8 cellular contexts compared by ENCODE assay signal in genomic region chr19:39411832-39412099, GRCh38. TPM values are rescaled to one million over a fixed set of nuclear protein-coding genes. Genes with fewer than 3 reads are reported as not detected.
DNase-seq lines count a peak whose midpoint lies in the region; ATAC-seq and TF ChIP-seq lines count a peak whose summit lies in the region.

No MANE protein-coding gene starts in this region.

- H4K20me1 ChIP-seq in H9 (ENCODE audit: control insufficient read depth, insufficient read depth, insufficient read length) (peaks cover 2% of the 10 kb centered on the region), Loucy (ENCODE audit: insufficient read depth, low read length, poor library complexity, severe bottlenecking) (peaks cover 49% of the 10 kb centered on the region), neural progenitor cell (ENCODE audit: low read depth) (peaks cover 37% of the 10 kb centered on the region)

- H3K4me3 ChIP-seq in Loucy (ENCODE audit: low read length, poor library complexity, severe bottlenecking) (peak overlapping the region; percentile 93), RWPE2 (ENCODE audit: severe bottlenecking) (peak overlapping the region; percentile 22), neural progenitor cell (peak overlapping the region; percentile 57), subcutaneous abdominal adipose tissue (ENCODE audit: low read depth in 1 of 5, low read length in 5 of 5) (peak overlapping the region; percentile 65 to 100 (median 99))

- H3K27ac Mint-ChIP-seq in H9 (peak overlapping the region; percentile 55 to 85 (median 79); a peak in 5 of 7 replicates), neural progenitor cell (peak overlapping the region; percentile 99)

- H3K14ac ChIP-seq in H9 (ENCODE audit: insufficient read depth, low read length): no peak overlapping the region

- no peak overlapping the region for H3K4ac ChIP-seq in H9 (ENCODE audit: low read depth, low read length)

- peak; percentile 37 for ATAC-seq in RWPE2 (ENCODE audit: low read depth)

- H3K56ac ChIP-seq in H9 (ENCODE audit: insufficient read length, low read depth, low read length): no peak overlapping the region

- DNase-seq in Daoy (ENCODE audit: low read depth): peak; percentile 90
- peak; percentile 81 for DNase-seq in H9
- DNase-seq in RWPE2 (ENCODE audit: low spot score): no peak
- DNase-seq in activated T-helper 9 cell treated with anti-CD3 and anti-CD28 coated beads, Interleukin-2, amount 50 U/mL, for 16 hours (ENCODE audit: low read depth): peak; percentile 82
- peak; percentile 92 for DNase-seq in fibroblast of the conjunctiva (ENCODE audit: low read depth)
- peak; percentile 93 for DNase-seq in neural progenitor cell (ENCODE audit: low spot score)

- H3K36me3 Mint-ChIP-seq in H9 (ENCODE audit: insufficient read depth in 1 of 3, low read depth in 3 of 3) (peaks cover 10 to 37% (median 24%) of the 10 kb centered on the region in 3 experiments), neural progenitor cell (peaks cover 10% of the 10 kb centered on the region)

- H3F3A ChIP-seq in Loucy (ENCODE audit: low read depth) (peaks cover 3% of the 10 kb centered on the region), neural progenitor cell (ENCODE audit: low read depth) (peaks cover 42% of the 10 kb centered on the region)

- H3K4me3 Mint-ChIP-seq in H9 (peak overlapping the region; percentile 96 to 97), neural progenitor cell (peak overlapping the region; percentile 99)

- H3K36me3 ChIP-seq in Loucy (ENCODE audit: insufficient read depth, low read length) (no peaks in the 10 kb centered on the region; the same call in 1 of the 2 replicates), RWPE2 (ENCODE audit: low read depth) (peaks cover 42% of the 10 kb centered on the region), neural progenitor cell (no peaks in the 10 kb centered on the region), subcutaneous abdominal adipose tissue (ENCODE audit: control insufficient read depth in 5 of 5, insufficient read depth in 5 of 5, low read length in 5 of 5) (peaks cover 0 to 32% (median 24%) of the 10 kb centered on the region in 5 donors)

- H3K9me3 ChIP-seq in H9 (ENCODE audit: control insufficient read depth, low read depth, low read length) (no peaks in the 10 kb centered on the region), Loucy (ENCODE audit: insufficient read depth, low read depth, low read length) (no peaks in the 10 kb centered on the region), RWPE2 (ENCODE audit: severe bottlenecking) (no peaks in the 10 kb centered on the region), neural progenitor cell (ENCODE audit: low read depth) (no peaks in the 10 kb centered on the region), subcutaneous abdominal adipose tissue (ENCODE audit: control insufficient read depth in 5 of 5, low read length in 5 of 5) (no peaks in the 10 kb centered on the region)

- peaks cover 19% of the 10 kb centered on the region for H3K23me2 ChIP-seq in H9 (ENCODE audit: insufficient read length, low read depth, low read length, poor library complexity, severe bottlenecking)

- H3K4me1 Mint-ChIP-seq in H9 (peaks cover 40 to 49% of the 10 kb centered on the region in 2 experiments), neural progenitor cell (peaks cover 46% of the 10 kb centered on the region)

- H2BK120ac ChIP-seq in H9 (ENCODE audit: low read depth, low read length, poor library complexity, severe bottlenecking): no peak overlapping the region

- H3K23ac ChIP-seq in H9 (ENCODE audit: insufficient read length, low read depth, low read length): no peak overlapping the region

- H3K9me2 ChIP-seq in Loucy (replicated peaks; ENCODE audit: low read depth, low read length): no peaks in the 10 kb centered on the region

- H3K9ac ChIP-seq in H9 (ENCODE audit: extremely low read depth, insufficient read length, low read length): no peak overlapping the region
- peak overlapping the region; percentile 94 for H3K9ac ChIP-seq in Loucy (ENCODE audit: low read depth, low read length, poor library complexity, severe bottlenecking)
- no peak overlapping the region for H3K9ac ChIP-seq in neural progenitor cell
- H3K9ac ChIP-seq in subcutaneous abdominal adipose tissue (ENCODE audit: low read length in 5 of 5): peak overlapping the region in 3 of 5 donors; percentile 19 to 84 (median 49)

- no peak overlapping the region for H4K8ac ChIP-seq in H9 (replicated peaks; ENCODE audit: insufficient read length, low read depth, low read length)

- H3K27ac ChIP-seq in H9 (ENCODE audit: insufficient read length, low read depth, low read length) (no peak overlapping the region), RWPE2 (ENCODE audit: poor library complexity, severe bottlenecking) (peak overlapping the region; percentile 97), neural progenitor cell (no peak overlapping the region), subcutaneous abdominal adipose tissue (ENCODE audit: low read depth, low read length) (peak overlapping the region; percentile 99)

- H3K4me1 ChIP-seq in H9 (ENCODE audit: insufficient read depth, low read length): peaks cover 4% of the 10 kb centered on the region; the same call in 1 of the 2 replicates
- H3K4me1 ChIP-seq in Loucy (ENCODE audit: insufficient read depth, low read length, poor library complexity, severe bottlenecking): peaks cover 45% of the 10 kb centered on the region
- H3K4me1 ChIP-seq in RWPE2 (ENCODE audit: insufficient read depth, poor library complexity, severe bottlenecking): peaks cover 13% of the 10 kb centered on the region
- peaks cover 23% of the 10 kb centered on the region for H3K4me1 ChIP-seq in neural progenitor cell
- H3K4me1 ChIP-seq in subcutaneous abdominal adipose tissue (ENCODE audit: control insufficient read depth in 5 of 5, insufficient read depth in 5 of 5, low read length in 5 of 5): peaks cover 22 to 52% (median 45%) of the 10 kb centered on the region in 5 donors

- H3K79me2 ChIP-seq in H9 (ENCODE audit: insufficient read depth, low read length) (peaks cover 9% of the 10 kb centered on the region; the same call in 1 of the 2 replicates), Loucy (ENCODE audit: insufficient read depth, low read length) (peaks cover 81% of the 10 kb centered on the region), neural progenitor cell (ENCODE audit: low read depth) (peaks cover 38% of the 10 kb centered on the region)

- H2AK5ac ChIP-seq in H9 (ENCODE audit: insufficient read length, low read length): no peak overlapping the region

- H3K27me3 Mint-ChIP-seq in H9 (ENCODE audit: low read depth): peaks cover 1% of the 10 kb centered on the region; the same call in 1 of the 2 replicates
- H3K27me3 Mint-ChIP-seq in neural progenitor cell (ENCODE audit: insufficient read depth, low read depth): peaks cover 28% of the 10 kb centered on the region

- H2BK15ac ChIP-seq in H9 (ENCODE audit: low read depth, low read length): no peak overlapping the region

- H4K5ac ChIP-seq in H9 (ENCODE audit: insufficient read length, low read depth, low read length): no peak overlapping the region

- H2BK5ac ChIP-seq in H9 (ENCODE audit: insufficient read length, low read length): no peak overlapping the region

- no peak overlapping the region for H2BK12ac ChIP-seq in H9 (ENCODE audit: insufficient read length, low read depth, low read length)

- peak; percentile 96; the same call in 2 of the 3 replicates for TF ChIP-seq CTCF in H9 (conservative IDR thresholded peaks at IDR 0.05)
- peak; percentile 99 for TF ChIP-seq CTCF in Loucy (conservative IDR thresholded peaks at IDR 0.05; ENCODE audit: low read length)
- peak; percentile 73 for TF ChIP-seq CTCF in RWPE2 (IDR thresholded peaks at IDR 0.05; ENCODE audit: poor library complexity, severe bottlenecking)
- peak; percentile 98 for TF ChIP-seq CTCF in neural progenitor cell (IDR thresholded peaks at IDR 0.05)

- H2AFZ ChIP-seq in H9 (ENCODE audit: low read length): no peak overlapping the region
- no peak overlapping the region for H2AFZ ChIP-seq in Loucy (ENCODE audit: low read length)
- no peak overlapping the region for H2AFZ ChIP-seq in neural progenitor cell (replicated peaks)

- no peaks in the 10 kb centered on the region; a peak in 1 of 5 replicates for H3K9me3 Mint-ChIP-seq in H9
- peaks cover 4% of the 10 kb centered on the region for H3K9me3 Mint-ChIP-seq in neural progenitor cell

- no peak overlapping the region for H3T11ph ChIP-seq in H9 (ENCODE audit: low read length)

- no peak overlapping the region for H4K91ac ChIP-seq in H9 (ENCODE audit: insufficient read length, low read depth, low read length)

- H3K18ac ChIP-seq in H9 (ENCODE audit: insufficient read length, low read depth, low read length): no peak overlapping the region

- no peak overlapping the region for H2BK20ac ChIP-seq in H9 (ENCODE audit: low read depth, low read length, poor library complexity, severe bottlenecking)

- H3K79me1 ChIP-seq in H9 (ENCODE audit: insufficient read depth, low read depth, low read length, poor library complexity, severe bottlenecking): peaks cover 6% of the 10 kb centered on the region

- WGBS in H9 (ENCODE audit: extremely low coverage, insufficient read length, low lambda C conversion rate): no CpG with 5 or more reads among the region's 7 CpGs

- peak overlapping the region; percentile 27 for H3K4me2 ChIP-seq in H9 (ENCODE audit: insufficient read depth, insufficient read length, low read length)
- H3K4me2 ChIP-seq in Loucy (ENCODE audit: low read depth, low read length, poor library complexity, severe bottlenecking): peak overlapping the region; percentile 97
- H3K4me2 ChIP-seq in neural progenitor cell: peak overlapping the region; percentile 40

- no peaks in the 10 kb centered on the region for H3K27me3 ChIP-seq in H9 (ENCODE audit: insufficient read depth, low read length)
- H3K27me3 ChIP-seq in Loucy (ENCODE audit: insufficient read depth, low read length, poor library complexity, severe bottlenecking): peaks cover 5% of the 10 kb centered on the region
- H3K27me3 ChIP-seq in RWPE2 (ENCODE audit: insufficient read depth, poor library complexity, severe bottlenecking): no peaks in the 10 kb centered on the region
- H3K27me3 ChIP-seq in neural progenitor cell: peaks cover 22% of the 10 kb centered on the region
- peaks cover 0 to 4% (median 0%) of the 10 kb centered on the region in 5 donors for H3K27me3 ChIP-seq in subcutaneous abdominal adipose tissue (ENCODE audit: control insufficient read depth in 5 of 5, insufficient read depth in 4 of 5, low read length in 5 of 5)

RNA-seq across cellular contexts. Expression of gene PLEKHG2, which starts 0.7 kb away (rescaled TPM):
- 3.0 and 6.9 TPM in 2 replicates for total RNA-seq in Daoy (2014; rRNA removed; shearing (Covaris generic))
- 167 and 170 TPM in 2 replicates for total RNA-seq in H9 (2021)
- total RNA-seq in neural progenitor cell (ENCODE audit: low replicate concordance): 10.7 and 46.9 TPM in 2 replicates

RNA-seq across cellular contexts. Expression of gene ZFP36, which starts 5.1 kb away (rescaled TPM):
- total RNA-seq in Daoy (2014; rRNA removed; shearing (Covaris generic)): 0.21 and 2.1 TPM in 2 replicates
- total RNA-seq in H9 (2021): 14.6 and 15.4 TPM in 2 replicates
- 1.2 TPM in 1 of 2 replicates, not detected in the other for total RNA-seq in neural progenitor cell (ENCODE audit: low replicate concordance)

RNA-seq across cellular contexts. Expression of gene MED29, which starts 20.6 kb away (rescaled TPM):
- 20.7 and 41.1 TPM in 2 replicates for total RNA-seq in Daoy (2014; rRNA removed; shearing (Covaris generic))
- 48.3 and 49.2 TPM in 2 replicates for total RNA-seq in H9 (2021)
- 27.0 and 28.2 TPM in 2 replicates for total RNA-seq in neural progenitor cell (ENCODE audit: low replicate concordance)

RNA-seq across cellular contexts. Expression of gene PAF1, which starts 20.9 kb away (rescaled TPM):
- total RNA-seq in Daoy (2014; rRNA removed; shearing (Covaris generic)): 43.2 and 56.7 TPM in 2 replicates
- total RNA-seq in H9 (2021) (34.9 and 38.0 TPM in 2 replicates), neural progenitor cell (ENCODE audit: low replicate concordance) (15.6 and 29.1 TPM in 2 replicates)

RNA-seq across cellular contexts. Expression of gene RPS16, which starts 24.0 kb away (rescaled TPM):
- 54.9 and 71.8 TPM in 2 replicates for total RNA-seq in Daoy (2014; rRNA removed; shearing (Covaris generic))
- total RNA-seq in H9 (2021) (2,711 and 2,810 TPM in 2 replicates), neural progenitor cell (ENCODE audit: low replicate concordance) (94.8 and 268 TPM in 2 replicates)

Comparison
In these comparisons a context has a peak if more than half of its experiments do, and no peak if none do; other contexts are left out.
1. H3K27ac ChIP-seq: peak in RWPE2 (single experiment) and subcutaneous abdominal adipose tissue (single experiment); none in H9 (single experiment) and neural progenitor cell (single experiment).
2. H3K4me2 ChIP-seq: peak in every context shown above with its lines; median percentile 97 in Loucy; 40 in neural progenitor cell; 27 in H9.
3. H3K9ac ChIP-seq: peak in Loucy (single experiment) and subcutaneous abdominal adipose tissue (3 of 5); none in H9 (single experiment) and neural progenitor cell (single experiment).
4. H3K4me3 ChIP-seq: peak in every context shown above with its lines; median percentile 99 in subcutaneous abdominal adipose tissue; 93 in Loucy; 57 in neural progenitor cell; 22 in RWPE2.
5. Peak in every context shown above with its lines, with median percentiles within 50 percentile points of each other: CTCF ChIP-seq.